1 cellular context compared by ENCODE assay signal in the genomic region with DNA sequence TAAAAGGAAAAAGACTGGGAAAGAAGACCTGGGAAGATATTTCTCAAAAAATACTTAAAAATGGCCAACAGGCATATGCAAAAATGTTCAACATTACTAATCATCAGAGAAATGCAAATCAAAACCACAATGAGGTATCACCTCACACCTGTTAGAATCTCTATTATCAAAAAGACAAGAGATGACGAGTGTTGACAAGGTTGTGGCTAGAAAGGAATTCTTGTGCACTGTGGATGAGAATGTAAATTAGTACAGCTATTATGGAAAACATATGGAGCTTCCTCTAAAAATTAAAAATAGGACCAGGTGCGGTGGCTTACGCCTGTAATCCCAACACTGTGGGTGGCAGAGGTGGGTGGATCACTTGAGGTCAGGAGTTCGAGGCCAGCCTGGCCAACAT.
TF ChIP-seq lines count a peak whose summit lies in the region.

No MANE protein-coding gene starts in this region.

TF ChIP-seq in GM12878, 131 proteins besides CTCF, POLR2A, EP300 and RAD21:
- TF ChIP-seq DPF2 (IDR thresholded peaks at IDR 0.05) (no peak), IKZF1 (conservative IDR thresholded peaks at IDR 0.05) (0 out of 2 replicates have a peak, but pooled peaks have one; percentile 17), ZNF217 (IDR thresholded peaks at IDR 0.05) (no peak), RUNX3 (IDR thresholded peaks at IDR 0.05; ENCODE audit: low read length) (0 out of 2 replicates have a peak, but pooled peaks have one; percentile 16)
